In the genomic region with DNA sequence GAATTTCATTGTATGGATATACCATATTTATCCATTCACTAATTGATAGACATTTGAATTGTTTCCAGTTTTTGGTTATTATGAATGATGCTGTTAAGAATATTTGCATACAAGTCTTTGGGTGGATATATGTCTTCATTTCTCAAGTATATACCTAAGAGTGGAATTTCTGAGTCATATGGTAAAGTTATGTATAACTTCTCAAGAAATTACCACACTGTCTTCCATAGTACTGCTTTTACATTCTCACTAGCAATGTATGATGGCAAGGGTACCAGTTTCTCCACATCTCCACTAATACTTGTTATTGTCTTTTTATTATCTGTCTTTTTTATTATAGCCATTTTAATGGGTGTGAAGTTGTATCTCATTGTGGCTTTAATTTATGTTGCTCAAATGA, we compare ENCODE assay signal across 15 cellular contexts.
"Had no signal": no experiment of that assay in that cellular context is flagged by ENCODE, and none has a peak within 500 bp of the region (broad histone marks: within the 10 kb centered on the region; RNA-seq: fewer than 3 reads in every experiment).

No MANE protein-coding gene starts in this region.

- DNase-seq: activated CD4-positive, alpha-beta T cell treated with anti-CD3 and anti-CD28 coated beads for 48 hours; activated CD8-positive, alpha-beta memory T cell treated with anti-CD3 and anti-CD28 coated beads, Interleukin-2, amount 50 U/mL, for 48 hours; activated effector memory CD4-positive, alpha-beta T cell treated with Interleukin-2 at 50 U/mL for 16 hours; heart left ventricle; left ventricle myocardium superior; mammary epithelial cell; naive thymus-derived CD8-positive, alpha-beta T cell; stimulated activated CD4-positive, alpha-beta T cell treated with anti-CD3 and anti-CD28 coated beads, Interleukin-2, amount 100 ng/mL, for 48 hours; stimulated activated CD8-positive, alpha-beta memory T cell treated with anti-CD3 and anti-CD28 coated beads, Interleukin-4, amount 100 ng/mL, for 48 hours; stomach; T1000 had no signal

- H3K27me3 Mint-ChIP-seq: naive thymus-derived CD8-positive, alpha-beta T cell; progenitor cell of endocrine pancreas had no signal

- H3K4me1 Mint-ChIP-seq: mesothelial cell of epicardium, WTC11 had no signal

- H3K4me3 Mint-ChIP-seq: mesothelial cell of epicardium; naive thymus-derived CD8-positive, alpha-beta T cell; T-helper 1 cell treated with Interleukin-12 subunit alpha and Interleukin-12 subunit beta and Interleukin-4 antibody, amounts not matched to agents 30 μg/mL and 1 μg/mL, for 36 hours; WTC11 had no signal

- H3K36me3 Mint-ChIP-seq: WTC11 had no signal

- H3K27ac Mint-ChIP-seq: mesothelial cell of epicardium; progenitor cell of endocrine pancreas; T-helper 1 cell treated with Interleukin-12 subunit alpha and Interleukin-12 subunit beta and Interleukin-4 antibody, amounts not matched to agents 30 μg/mL and 1 μg/mL, for 36 hours; WTC11 had no signal

- ATAC-seq: heart left ventricle; left ventricle myocardium superior; naive thymus-derived CD8-positive, alpha-beta T cell; WTC11 had no signal

- H3K9me3 Mint-ChIP-seq: mesothelial cell of epicardium; naive thymus-derived CD8-positive, alpha-beta T cell; T-helper 1 cell treated with Interleukin-12 subunit alpha and Interleukin-12 subunit beta and Interleukin-4 antibody, amounts not matched to agents 30 μg/mL and 1 μg/mL, for 36 hours; WTC11 had no signal
